Comparison of ENCODE assay signal across 21 cellular contexts in the genomic region with DNA sequence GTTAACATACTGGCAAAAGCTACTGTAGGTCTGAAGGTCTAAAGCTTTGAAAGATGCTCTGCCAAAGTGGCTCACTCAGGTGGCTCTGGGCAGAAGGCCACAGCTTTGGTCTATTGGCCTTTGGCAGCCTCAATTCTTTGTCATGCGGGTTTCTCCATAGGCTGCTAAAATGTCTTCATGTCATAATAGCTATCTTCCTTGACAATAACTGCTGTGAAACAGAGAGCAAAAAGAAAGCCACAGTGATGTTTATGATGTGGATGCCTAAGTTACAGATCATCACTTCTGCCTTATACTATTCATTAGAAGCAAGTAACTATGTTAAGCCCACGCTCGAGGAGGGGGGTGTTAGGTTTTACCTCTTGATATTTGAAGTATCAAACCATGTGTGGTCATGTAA.
"Had no signal": no experiment of that assay in that cellular context is flagged by ENCODE, and none has a peak within 500 bp of the region (broad histone marks: within the 10 kb centered on the region; RNA-seq: fewer than 3 reads in every experiment).

No MANE protein-coding gene starts in this region.

- H3K36me3 ChIP-seq: gastrocnemius medialis, heart right ventricle, ovary, right lobe of liver, upper lobe of right lung had no signal

- H3K4me1 ChIP-seq: gastrocnemius medialis, heart right ventricle, right lobe of liver, upper lobe of right lung had no signal

- H3K4me3 Mint-ChIP-seq: activated B cell treated with CpG ODN at 0.5 μM for 24 hours; activated CD8-positive, alpha-beta T cell treated with anti-CD3 and anti-CD28 coated beads, Interleukin-2, amount 10 ng/mL, durations not matched to agents 7 days and 5 days; activated naive CD4-positive, alpha-beta T cell treated with anti-CD3 and anti-CD28 coated beads, Interleukin-2, amount 50 U/mL, for 24 hours; neural crest cell; stimulated activated naive CD8-positive, alpha-beta T cell treated with anti-CD3 and anti-CD28 coated beads, Interleukin-15, Interleukin-2, amounts not matched to agents 100 ng/mL and 50 ng/mL, for 24 hours; T-helper 1 cell treated with Interleukin-12 subunit alpha and Interleukin-12 subunit beta and Interleukin-4 antibody, amounts not matched to agents 30 μg/mL and 1 μg/mL, for 36 hours had no signal

- H3K9me3 Mint-ChIP-seq: neural crest cell had no signal

- H3K27me3 Mint-ChIP-seq: activated B cell treated with CpG ODN at 0.5 μM for 24 hours; activated naive CD4-positive, alpha-beta T cell treated with anti-CD3 and anti-CD28 coated beads, Interleukin-2, amount 50 U/mL, for 24 hours; stimulated activated naive CD8-positive, alpha-beta T cell treated with anti-CD3 and anti-CD28 coated beads, Interleukin-15, Interleukin-2, amounts not matched to agents 100 ng/mL and 50 ng/mL, for 24 hours had no signal

- H3K27me3 ChIP-seq: gastrocnemius medialis, heart right ventricle, right lobe of liver, upper lobe of right lung had no signal

- H3K27ac Mint-ChIP-seq: activated B cell treated with CpG ODN at 0.5 μM for 24 hours; activated CD8-positive, alpha-beta T cell treated with anti-CD3 and anti-CD28 coated beads, Interleukin-2, amount 10 ng/mL, durations not matched to agents 7 days and 5 days; activated naive CD4-positive, alpha-beta T cell treated with anti-CD3 and anti-CD28 coated beads, Interleukin-2, amount 50 U/mL, for 24 hours; stimulated activated naive CD8-positive, alpha-beta T cell treated with anti-CD3 and anti-CD28 coated beads, Interleukin-15, Interleukin-2, amounts not matched to agents 100 ng/mL and 50 ng/mL, for 24 hours; T-helper 1 cell treated with Interleukin-12 subunit alpha and Interleukin-12 subunit beta and Interleukin-4 antibody, amounts not matched to agents 30 μg/mL and 1 μg/mL, for 36 hours had no signal

- H3K27ac ChIP-seq: epithelial cell of prostate, gastrocnemius medialis, heart right ventricle, ovary, right lobe of liver, upper lobe of right lung had no signal

- ATAC-seq: activated CD8-positive, alpha-beta T cell treated with anti-CD3 and anti-CD28 coated beads, Interleukin-2, amount 10 ng/mL, durations not matched to agents 7 days and 5 days; gastrocnemius medialis; heart right ventricle; left colon; right lobe of liver; upper lobe of right lung had no signal

- H3K4me3 ChIP-seq: gastrocnemius medialis, heart right ventricle, lung, ovary, right lobe of liver, upper lobe of right lung had no signal

- H3K4me1 Mint-ChIP-seq: activated B cell treated with CpG ODN at 0.5 μM for 24 hours; activated naive CD4-positive, alpha-beta T cell treated with anti-CD3 and anti-CD28 coated beads, Interleukin-2, amount 50 U/mL, for 24 hours; neural crest cell had no signal

- H3K9me3 ChIP-seq: gastrocnemius medialis, ovary, right lobe of liver, upper lobe of right lung had no signal

- FAIRE-seq: islet of Langerhans, TTC549 had no signal

- DNase-seq: activated B cell treated with CpG ODN at 0.5 μM for 24 hours; activated CD4-positive, alpha-beta T cell treated with anti-CD3 and anti-CD28 coated beads for 48 hours; activated CD8-positive, alpha-beta memory T cell treated with anti-CD3 and anti-CD28 coated beads, Interleukin-2, amount 50 U/mL, for 4 hours; activated CD8-positive, alpha-beta T cell treated with anti-CD3 and anti-CD28 coated beads, Interleukin-2, amount 10 ng/mL, durations not matched to agents 7 days and 5 days; activated effector memory CD4-positive, alpha-beta T cell treated with anti-CD3 and anti-CD28 coated beads, Interleukin-2, amount 50 U/mL, for 16 hours; activated T-cell treated with anti-CD3 and anti-CD28 coated beads, Interleukin-2, amount 50 U/mL, for 48 hours; amygdala; gastrocnemius medialis; heart right ventricle; left colon; ovary; right lobe of liver; upper lobe of right lung had no signal

- H3K36me3 Mint-ChIP-seq: activated naive CD4-positive, alpha-beta T cell treated with anti-CD3 and anti-CD28 coated beads, Interleukin-2, amount 50 U/mL, for 24 hours had no signal
